Comparison of ENCODE assay signal across 8 cellular contexts in genomic region chr2:64989126-64989981, GRCh38. TPM values are rescaled to one million over a fixed set of nuclear protein-coding genes. Genes with fewer than 3 reads are reported as not detected.
DNase-seq lines count a peak whose midpoint lies in the region; ATAC-seq, FAIRE-seq and TF ChIP-seq lines count a peak whose summit lies in the region.

TSS of gene SLC1A4 (plus strand) at chr2:64989399. CDS start at chr2:64989644, 245 bp downstream.

- H3K27ac ChIP-seq in pancreas (peak within 1 kb of the TSS; percentile 91 to 96 (median 94)), tibial artery (peak within 1 kb of the TSS; percentile 94 to 96)

- peak within 1 kb of the TSS; percentile 90 for H3K4me3 Mint-ChIP-seq in HFFc6

- no peaks in the 10 kb centered on the region for H3K9me3 Mint-ChIP-seq in HFFc6
- H3K9me3 Mint-ChIP-seq in activated naive CD4-positive, alpha-beta T cell treated with anti-CD3 and anti-CD28 coated beads, Interleukin-2, amount 50 U/mL, for 72 hours, result no peaks in the 10 kb centered on the region

- no peaks in the 10 kb centered on the region for H3K36me3 Mint-ChIP-seq in HFFc6 (ENCODE audit: low read depth)
- H3K36me3 Mint-ChIP-seq in activated naive CD4-positive, alpha-beta T cell treated with anti-CD3 and anti-CD28 coated beads, Interleukin-2, amount 50 U/mL, for 72 hours, result peaks cover 9 to 23% of the 10 kb centered on the region in 2 donors

- peak; percentile 77 for TF ChIP-seq POLR2A in NB4 (IDR thresholded peaks at IDR 0.05; ENCODE audit: extremely low read depth, insufficient read length)

- H3K4me3 ChIP-seq in GM06990 (replicated peaks; ENCODE audit: low read depth, low read length), result peak within 1 kb of the TSS; percentile 94
- H3K4me3 ChIP-seq in NB4 (ENCODE audit: low read depth, low read length), result peak within 1 kb of the TSS; percentile 74
- peak within 1 kb of the TSS; percentile 64 to 95 (median 82) for H3K4me3 ChIP-seq in pancreas
- H3K4me3 ChIP-seq in tibial artery, result peak within 1 kb of the TSS; percentile 75 to 90

- no peak for TF ChIP-seq CTCF in GM06990 (IDR thresholded peaks at IDR 0.05; ENCODE audit: insufficient read depth, low read length, poor library complexity, severe bottlenecking)
- no peak for TF ChIP-seq CTCF in HFFc6 (IDR thresholded peaks at IDR 0.05)
- no peak for TF ChIP-seq CTCF in NB4 (IDR thresholded peaks at IDR 0.05; ENCODE audit: low read depth, low read length)
- TF ChIP-seq CTCF in pancreas (IDR thresholded peaks at IDR 0.05), result no peak
- no peak for TF ChIP-seq CTCF in tibial artery (IDR thresholded peaks at IDR 0.05)

- FAIRE-seq in pancreas (lab: Jason Lieb, UNC), result no peak

- peaks cover 1% of the 10 kb centered on the region; the same call in 1 of the 2 replicates for H3K27me3 Mint-ChIP-seq in HFFc6 (ENCODE audit: insufficient read depth)

- peak within 1 kb of the TSS; percentile 96 for H3K27ac Mint-ChIP-seq in HFFc6
- peak within 1 kb of the TSS; percentile 81 to 92 for H3K27ac Mint-ChIP-seq in activated naive CD4-positive, alpha-beta T cell treated with anti-CD3 and anti-CD28 coated beads, Interleukin-2, amount 50 U/mL, for 72 hours

- intact Hi-C loops in head of caudate nucleus (cut with DNase I) (loop anchor here (5.0 to 10.0 kb wide), 2 partner anchors 37 to 75 kb away; no protein-coding TSS in a partner anchor), pancreas (cut with DNase I) (no loop called here), tibial artery (cut with DNase I; ENCODE audit: low total_unique reads) (no loop called here)

- H3K27me3 ChIP-seq in GM06990 (replicated peaks; ENCODE audit: control insufficient read depth, insufficient read depth, low read length) (no peaks in the 10 kb centered on the region), pancreas (no peaks in the 10 kb centered on the region), tibial artery (no peaks in the 10 kb centered on the region)

- ATAC-seq in activated naive CD4-positive, alpha-beta T cell treated with anti-CD3 and anti-CD28 coated beads, Interleukin-2, amount 50 U/mL, for 72 hours, result peak; percentile 78 to 85
- ATAC-seq in pancreas, result peak; percentile 86 to 91 (median 89)

- H3K36me3 ChIP-seq in GM06990 (ENCODE audit: control insufficient read depth, insufficient read depth, low read length) (peaks cover 3% of the 10 kb centered on the region), pancreas (no peaks in the 10 kb centered on the region), tibial artery (no peaks in the 10 kb centered on the region)

- H3K9me3 ChIP-seq in pancreas (no peaks in the 10 kb centered on the region), tibial artery (no peaks in the 10 kb centered on the region)

- peaks cover 0 to 7% (median 6%) of the 10 kb centered on the region in 3 donors for H3K4me1 ChIP-seq in pancreas
- H3K4me1 ChIP-seq in tibial artery, result peaks cover 0 to 52% (median 31%) of the 10 kb centered on the region in 4 donors

- DNase-seq in GM06990 (ENCODE audit: extremely low read depth, insufficient read length) (peak; percentile 89), HFFc6 (peak; percentile 78), NB4 (ENCODE audit: low read depth) (peak; percentile 95), SKM-1 (lab: John Stamatoyannopoulos, UW; ENCODE audit: unreplicated experiment) (peak; percentile 74), head of caudate nucleus (peak; percentile 83 to 99 (median 96)), pancreas (peak; percentile 92 to 96 (median 94)), tibial artery (peak; percentile 91 to 98)
- DNase-seq in activated naive CD4-positive, alpha-beta T cell treated with anti-CD3 and anti-CD28 coated beads, Interleukin-2, amount 50 U/mL, for 72 hours (ENCODE audit: low spot score in 2 of 2), result peak; percentile 70 to 91

- 0 to 1% methylated on average over 75 to 109 of the region's 109 CpGs for WGBS in pancreas, 2 donors

- H3K4me1 Mint-ChIP-seq in HFFc6 (ENCODE audit: low read depth), result peaks cover 34% of the 10 kb centered on the region

RNA-seq across cellular contexts. Expression of gene SLC1A4, which starts in this region (rescaled TPM):
- 10 to 100 TPM in 1 of 6 experiments, 1 to 10 TPM in 5; 7.2 to 10.3 (median 9.0) TPM for total RNA-seq in HFFc6 (2021; fragmentation: NEBNext Ultra II Directional; extraction: Animal tissue kit (Norgen Biotek cat#: 25700))
- 10 to 100 TPM in 1 of 2 donors, 1 to 10 TPM in 1; 4.1 to 16.9 TPM for total RNA-seq in activated naive CD4-positive, alpha-beta T cell treated with anti-CD3 and anti-CD28 coated beads, Interleukin-2, amount 50 U/mL, for 72 hours
- 10 to 100 TPM; 18.4 to 72.7 (median 27.4) TPM for total RNA-seq in pancreas
- 10 to 100 TPM; 10.9 to 13.0 TPM for polyA plus RNA-seq in pancreas

Comparison
In these comparisons a context has a peak if more than half of its experiments do, and no peak if none do; other contexts are left out.
1. Peak in every context shown above with its lines: DNase-seq, ATAC-seq, H3K4me3 ChIP-seq and H3K27ac ChIP-seq.